6 cellular contexts compared by ENCODE assay signal in the genomic region with DNA sequence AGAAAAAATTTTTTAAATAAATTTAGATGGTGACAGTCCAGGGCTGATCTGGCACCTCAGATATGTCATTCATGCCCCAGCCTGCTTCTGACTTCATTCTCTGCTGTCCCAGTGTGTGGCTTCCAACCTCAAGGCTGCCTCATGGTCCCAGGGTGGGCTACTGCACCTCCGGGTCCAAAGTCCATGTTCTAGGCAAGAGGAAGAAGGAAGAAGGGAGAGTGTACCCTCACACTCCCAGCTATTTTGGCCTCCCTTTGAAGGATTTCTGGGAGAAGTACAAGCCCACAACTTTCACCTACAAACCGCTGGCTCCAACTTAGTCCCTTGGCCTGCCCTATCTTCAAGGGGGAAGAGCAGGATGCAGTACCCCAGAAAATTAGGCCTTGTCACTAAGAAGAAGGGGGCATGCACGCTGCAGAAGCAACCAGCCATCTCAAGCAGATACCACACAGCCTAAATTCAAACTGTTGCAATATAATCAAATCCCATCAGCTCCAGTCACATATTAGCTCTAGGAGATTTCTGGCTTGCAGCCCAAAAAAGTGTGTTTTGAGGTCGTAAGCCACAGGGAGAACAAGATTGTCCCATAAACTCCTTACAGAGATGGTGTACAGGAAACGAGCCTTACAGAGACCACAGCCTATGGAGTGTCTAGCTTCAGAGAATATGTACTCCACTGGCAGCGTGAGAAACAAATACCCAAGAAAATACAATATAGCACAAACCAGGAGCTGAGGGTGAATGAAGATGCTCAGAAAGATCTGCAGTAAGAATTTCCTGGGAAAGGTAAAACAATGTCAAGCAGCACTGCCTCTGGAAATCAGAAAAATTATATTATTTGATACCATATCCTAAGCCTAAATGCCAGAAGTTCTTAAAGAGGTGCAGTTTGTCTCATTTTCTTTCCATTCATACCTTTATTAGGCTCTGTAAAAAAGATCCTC. TPM values are rescaled to one million over a fixed set of nuclear protein-coding genes. Genes with fewer than 3 reads are reported as not detected.
DNase-seq lines count a peak whose midpoint lies in the region; ATAC-seq and TF ChIP-seq lines count a peak whose summit lies in the region.

No MANE protein-coding gene starts in this region.

- H3K36me3 Mint-ChIP-seq in activated T-helper 1 cell treated with anti-CD3 and anti-CD28 coated beads, Interleukin-12 subunit alpha, Interleukin-12 subunit beta, Interleukin-2, Interleukin-4 antibody, amounts not matched to agents 30 ng/mL and 10 ng/mL and 1 ng/mL, durations not matched to agents 14 hours and 24 hours and 36 hours (ENCODE audit: low read depth): peaks cover 6% of the 10 kb centered on the region

- intact Hi-C loops in activated T-helper 1 cell treated with anti-CD3 and anti-CD28 coated beads, Interleukin-12 subunit alpha, Interleukin-12 subunit beta, Interleukin-2, Interleukin-4 antibody, amounts not matched to agents 30 ng/mL and 10 ng/mL and 1 ng/mL, durations not matched to agents 14 hours and 24 hours and 36 hours (cut with micrococcal nuclease): loop anchor here (2.0 kb wide), 1 partner anchor 19 kb away; the partner anchor contains the start of gene BTN2A2
- intact Hi-C loops in left colon (cut with DNase I, micrococcal nuclease): no loop called here

- H3K4me3 ChIP-seq in GM06990 (replicated peaks; ENCODE audit: low read depth, low read length) (peak overlapping the region; percentile 85), muscle layer of colon (ENCODE audit: low read depth in 1 of 2, low read length in 2 of 2) (peak overlapping the region; percentile 20 to 73)

- no peak for ATAC-seq in left colon
- ATAC-seq in HG02610 (IDR thresholded peaks at IDR 0.05; ENCODE audit: unreplicated experiment): no peak

- H3K27me3 Mint-ChIP-seq in activated T-helper 1 cell treated with anti-CD3 and anti-CD28 coated beads, Interleukin-12 subunit alpha, Interleukin-12 subunit beta, Interleukin-2, Interleukin-4 antibody, amounts not matched to agents 30 ng/mL and 10 ng/mL and 1 ng/mL, durations not matched to agents 14 hours and 24 hours and 36 hours (ENCODE audit: insufficient read depth): no peaks in the 10 kb centered on the region

- H3K27ac ChIP-seq in muscle layer of colon (ENCODE audit: low read depth, low read length): peak overlapping the region; percentile 96

- H3K9me3 Mint-ChIP-seq in activated T-helper 1 cell treated with anti-CD3 and anti-CD28 coated beads, Interleukin-12 subunit alpha, Interleukin-12 subunit beta, Interleukin-2, Interleukin-4 antibody, amounts not matched to agents 30 ng/mL and 10 ng/mL and 1 ng/mL, durations not matched to agents 14 hours and 24 hours and 36 hours: no peaks in the 10 kb centered on the region

- DNase-seq in GM06990 (ENCODE audit: extremely low read depth, insufficient read length) (no peak), left colon (no peak), NCI-H1930 (lab: John Stamatoyannopoulos, UW) (no peak)
- DNase-seq in activated T-helper 1 cell treated with anti-CD3 and anti-CD28 coated beads, Interleukin-12 subunit alpha, Interleukin-12 subunit beta, Interleukin-2, Interleukin-4 antibody, amounts not matched to agents 30 ng/mL and 10 ng/mL and 1 ng/mL, durations not matched to agents 14 hours and 24 hours and 36 hours (ENCODE audit: low spot score): peak; percentile 10

- peaks cover 46% of the 10 kb centered on the region for H3K4me1 Mint-ChIP-seq in activated T-helper 1 cell treated with anti-CD3 and anti-CD28 coated beads, Interleukin-12 subunit alpha, Interleukin-12 subunit beta, Interleukin-2, Interleukin-4 antibody, amounts not matched to agents 30 ng/mL and 10 ng/mL and 1 ng/mL, durations not matched to agents 14 hours and 24 hours and 36 hours (ENCODE audit: low read depth)

- H3K9me3 ChIP-seq in muscle layer of colon (ENCODE audit: low read length): no peaks in the 10 kb centered on the region

- no peak overlapping the region for H3K4me3 Mint-ChIP-seq in activated T-helper 1 cell treated with anti-CD3 and anti-CD28 coated beads, Interleukin-12 subunit alpha, Interleukin-12 subunit beta, Interleukin-2, Interleukin-4 antibody, amounts not matched to agents 30 ng/mL and 10 ng/mL and 1 ng/mL, durations not matched to agents 14 hours and 24 hours and 36 hours

- H3K36me3 ChIP-seq in GM06990 (ENCODE audit: control insufficient read depth, insufficient read depth, low read length) (no peaks in the 10 kb centered on the region; the same call in 1 of the 2 replicates), muscle layer of colon (ENCODE audit: insufficient read depth, low read length) (no peaks in the 10 kb centered on the region)

- no peak for TF ChIP-seq CTCF in GM06990 (IDR thresholded peaks at IDR 0.05; ENCODE audit: insufficient read depth, low read length, poor library complexity, severe bottlenecking)

- peaks cover 13% of the 10 kb centered on the region for H3K4me1 ChIP-seq in muscle layer of colon (ENCODE audit: insufficient read depth, low read length)

- peak overlapping the region; percentile 29 for H3K9ac ChIP-seq in muscle layer of colon (ENCODE audit: low read length)

- no peaks in the 10 kb centered on the region for H3K27me3 ChIP-seq in GM06990 (replicated peaks; ENCODE audit: control insufficient read depth, insufficient read depth, low read length)
- H3K27me3 ChIP-seq in muscle layer of colon (ENCODE audit: control insufficient read depth in 1 of 2, insufficient read depth in 2 of 2, low read length in 2 of 2): no peaks in the 10 kb centered on the region

- H3K27ac Mint-ChIP-seq in activated T-helper 1 cell treated with anti-CD3 and anti-CD28 coated beads, Interleukin-12 subunit alpha, Interleukin-12 subunit beta, Interleukin-2, Interleukin-4 antibody, amounts not matched to agents 30 ng/mL and 10 ng/mL and 1 ng/mL, durations not matched to agents 14 hours and 24 hours and 36 hours: no peak overlapping the region

RNA-seq across cellular contexts. Expression of gene BTN3A2, which starts 0.8 kb away (rescaled TPM):
- total RNA-seq in activated T-helper 1 cell treated with anti-CD3 and anti-CD28 coated beads, Interleukin-12 subunit alpha, Interleukin-12 subunit beta, Interleukin-2, Interleukin-4 antibody, amounts not matched to agents 30 ng/mL and 10 ng/mL and 1 ng/mL, durations not matched to agents 14 hours and 24 hours and 36 hours: 45.3 and 51.8 TPM in 2 replicates
- total RNA-seq in left colon: 10 to 100 TPM; 17.6 to 35.1 TPM

RNA-seq across cellular contexts. Expression of gene BTN2A2, which starts 18.8 kb away (rescaled TPM):
- total RNA-seq in activated T-helper 1 cell treated with anti-CD3 and anti-CD28 coated beads, Interleukin-12 subunit alpha, Interleukin-12 subunit beta, Interleukin-2, Interleukin-4 antibody, amounts not matched to agents 30 ng/mL and 10 ng/mL and 1 ng/mL, durations not matched to agents 14 hours and 24 hours and 36 hours: 21.7 and 25.4 TPM in 2 replicates
- 1 to 10 TPM; 6.2 to 8.0 TPM for total RNA-seq in left colon

RNA-seq across cellular contexts. Expression of gene BTN3A1, which starts 37.9 kb away (rescaled TPM):
- total RNA-seq in activated T-helper 1 cell treated with anti-CD3 and anti-CD28 coated beads, Interleukin-12 subunit alpha, Interleukin-12 subunit beta, Interleukin-2, Interleukin-4 antibody, amounts not matched to agents 30 ng/mL and 10 ng/mL and 1 ng/mL, durations not matched to agents 14 hours and 24 hours and 36 hours: 28.2 and 30.6 TPM in 2 replicates
- 10 to 100 TPM; 21.2 to 21.6 TPM for total RNA-seq in left colon
